ENCODE assay signal across 19 cellular contexts in genomic region chr22:44002324-44002723, GRCh38. TPM values are rescaled to one million over a fixed set of nuclear protein-coding genes. Genes with fewer than 3 reads are reported as not detected.
A peak's percentile ranks its signal among the peaks of the same experiment; 100 is the strongest.
DNase-seq lines count a peak whose midpoint lies in the region; ATAC-seq, FAIRE-seq and TF ChIP-seq lines count a peak whose summit lies in the region.
"Had no signal": no experiment of that assay in that cellular context is flagged by ENCODE, and none has a peak within 500 bp of the region (broad histone marks: within the 10 kb centered on the region; RNA-seq: fewer than 3 reads in every experiment).

No MANE protein-coding gene starts in this region.

- H3K4me3 ChIP-seq in HEK293 (ENCODE audit: low read depth, low read length) (no peak overlapping the region), endothelial cell of umbilical vein (replicated peaks in 1 of 3; ENCODE audit: insufficient read depth in 1 of 3, low read depth in 1 of 3, low read length in 3 of 3) (no peak overlapping the region), upper lobe of right lung (no peak overlapping the region)
- H3K4me3 ChIP-seq: BLaER1 treated with 17β-estradiol and CSF1 and Interleukin-3, amounts not matched to agents 10 nM and 100 nM; GM12878; GM23248; HAP-1 had no signal

- H2AFZ ChIP-seq in endothelial cell of umbilical vein (ENCODE audit: low read depth, low read length), result no peak overlapping the region
- H2AFZ ChIP-seq: GM23248 had no signal

- ATAC-seq in upper lobe of right lung (no peak), GM19035 (IDR thresholded peaks at IDR 0.05; ENCODE audit: unreplicated experiment) (no peak)
- ATAC-seq: CD8-positive, alpha-beta T cell; GM12878 had no signal

- H3K9me3 ChIP-seq in HEK293 (ENCODE audit: control insufficient read depth, insufficient read depth, low read depth, low read length) (no peaks in the 10 kb centered on the region), endothelial cell of umbilical vein (replicated peaks; ENCODE audit: control insufficient read depth, insufficient read depth, low read length) (no peaks in the 10 kb centered on the region), upper lobe of right lung (no peaks in the 10 kb centered on the region)
- H3K9me3 ChIP-seq: HAP-1 had no signal

- CTCF ChIA-PET in HEK293 (lab: Yijun Ruan, JAX) (interaction anchor here (0.6 to 5.0 kb wide), 2 partner anchors 9 to 623 kb away, joined by 3 to 39 read pairs; no protein-coding TSS in a partner anchor), endothelial cell of umbilical vein (lab: Charles Lee) (interaction anchor here (1.1 to 5.3 kb wide), 12 partner anchors 10 to 623 kb away, joined by 3 to 111 read pairs (median 6); partner anchors contain the start of gene PARVB), GM10248 (lab: Yijun Ruan, JAX) (interaction anchor here (1.1 to 2.9 kb wide), 3 partner anchors 9 to 83 kb away, joined by 3 to 26 read pairs (median 6); no protein-coding TSS in a partner anchor)

- H3K36me3 ChIP-seq in HEK293 (ENCODE audit: control insufficient read depth in 2 of 2, insufficient read depth in 1 of 2, low read length in 2 of 2) (peaks cover 3 to 26% of the 10 kb centered on the region in 2 experiments; a peak in 2 of 3 replicates), endothelial cell of umbilical vein (ENCODE audit: control insufficient read depth in 2 of 2, extremely low read depth in 1 of 2, insufficient read depth in 2 of 2, low read length in 2 of 2) (peaks cover 5 to 6% of the 10 kb centered on the region in 2 experiments), upper lobe of right lung (peaks cover 15% of the 10 kb centered on the region)
- H3K36me3 ChIP-seq: HAP-1 had no signal

- peaks cover 47% of the 10 kb centered on the region for H3K4me1 Mint-ChIP-seq in nephron

- no peak overlapping the region for H3K4me3 Mint-ChIP-seq in nephron
- H3K4me3 Mint-ChIP-seq: B cell; CD8-positive, alpha-beta T cell had no signal

- H3K79me2 ChIP-seq in endothelial cell of umbilical vein (ENCODE audit: control insufficient read depth, insufficient read depth, low read length), result no peaks in the 10 kb centered on the region

- H3K27ac ChIP-seq in HEK293 (ENCODE audit: extremely low read depth, low read depth, low read length) (no peak overlapping the region), endothelial cell of umbilical vein (ENCODE audit: insufficient read depth, low read depth, low read length) (no peak overlapping the region), upper lobe of right lung (no peak overlapping the region)
- H3K27ac ChIP-seq: BLaER1 treated with 17β-estradiol and CSF1 and Interleukin-3, amounts not matched to agents 10 nM and 100 nM; GM23248; HL-60 had no signal

- no TSS peak for BruUV-seq in endothelial cell of umbilical vein (replicated peaks; lab: Mats Ljungman, UMichigan)

- FAIRE-seq in endothelial cell of umbilical vein (lab: Jason Lieb, UNC), result no peak
- FAIRE-seq: GM12878, GM19239, HTR-8/SVneo had no signal

- dilution Hi-C loops in endothelial cell of umbilical vein (cut with MboI; ENCODE audit: extremely low pct_ligation_motif_present, low sequenced_read_pairs), result no loop called here

- H3K27me3 Mint-ChIP-seq in nephron (ENCODE audit: low read depth), result peaks cover 4% of the 10 kb centered on the region
- H3K27me3 Mint-ChIP-seq: B cell had no signal

- intact Hi-C loops in endothelial cell of umbilical vein (cut with micrococcal nuclease) (loop anchor here (2.0 kb wide), 1 partner anchor 18 kb away; no protein-coding TSS in a partner anchor), upper lobe of right lung (cut with DNase I) (no loop called here)

- no peak overlapping the region for H3K4me2 ChIP-seq in endothelial cell of umbilical vein (ENCODE audit: insufficient read depth, low read length)
- H3K4me2 ChIP-seq: BLaER1 treated with 17β-estradiol and CSF1 and Interleukin-3, amounts not matched to agents 10 nM and 100 nM had no signal

- H3K9me3 Mint-ChIP-seq in nephron, result peaks cover 3% of the 10 kb centered on the region
- H3K9me3 Mint-ChIP-seq: CD8-positive, alpha-beta T cell had no signal

- peak overlapping the region; percentile 13 to 44 (median 13) for H3K27ac Mint-ChIP-seq in nephron
- H3K27ac Mint-ChIP-seq: B cell; CD8-positive, alpha-beta T cell had no signal

- TF ChIP-seq CTCF in HEK293 (tag by site-specific recombination; IDR thresholded peaks at IDR 0.05) (no peak), endothelial cell of umbilical vein (IDR thresholded peaks at IDR 0.05; ENCODE audit: extremely low read depth in 1 of 2, insufficient read depth in 1 of 2, low read depth in 1 of 2, low read length in 2 of 2) (no peak), nephron (IDR thresholded peaks at IDR 0.05; ENCODE audit: unreplicated experiment in 3 of 3) (no peak), upper lobe of right lung (IDR thresholded peaks at IDR 0.05) (no peak), GM10248 (IDR thresholded peaks at IDR 0.05; ENCODE audit: control extremely low read depth, extremely low read depth, low read depth, missing control alignments) (no peak)

- POLR2A ChIA-PET in HEK293 (lab: Yijun Ruan, JAX), result no interaction called here
- POLR2A ChIA-PET in endothelial cell of umbilical vein (lab: Charles Lee), result interaction anchor here (1.2 kb wide), 1 partner anchor 14 kb away, joined by 3 read pairs; no protein-coding TSS in a partner anchor
- POLR2A ChIA-PET in GM10248 (lab: Yijun Ruan, JAX), result no interaction called here

- H3K27me3 ChIP-seq in endothelial cell of umbilical vein (ENCODE audit: control insufficient read depth in 2 of 2, insufficient read depth in 2 of 2, low read length in 2 of 2), result no peaks in the 10 kb centered on the region
- H3K27me3 ChIP-seq in upper lobe of right lung, result no peaks in the 10 kb centered on the region
- H3K27me3 ChIP-seq: BLaER1 treated with 17β-estradiol and CSF1 and Interleukin-3, amounts not matched to agents 10 nM and 100 nM had no signal

- no peaks in the 10 kb centered on the region for H4K20me1 ChIP-seq in endothelial cell of umbilical vein (replicated peaks; ENCODE audit: control insufficient read depth, extremely low read depth, insufficient read depth, low read length)

- DNase-seq in endothelial cell of umbilical vein (ENCODE audit: low read depth, low spot score) (peak; percentile 4), upper lobe of right lung (peak; percentile 19), GM10248 (ENCODE audit: extremely low spot score) (no peak)
- DNase-seq: Calu3; CD8-positive, alpha-beta T cell; DMS79 treated with DMSO at 0.1 percent for 48 hours; GF-D8; GM23248; IMR-90 had no signal

- no peak overlapping the region for H3K9ac ChIP-seq in endothelial cell of umbilical vein (replicated peaks; ENCODE audit: extremely low read depth, insufficient read depth, low read length)
- H3K9ac ChIP-seq: BLaER1 treated with 17β-estradiol and CSF1 and Interleukin-3, amounts not matched to agents 10 nM and 100 nM; GM23248 had no signal

- TF ChIP-seq POLR2A in endothelial cell of umbilical vein (IDR thresholded peaks at IDR 0.05; ENCODE audit: low read depth, low read length), result no peak

- H3K36me3 Mint-ChIP-seq in nephron (ENCODE audit: low read depth), result peaks cover 52% of the 10 kb centered on the region

- H3K4me1 ChIP-seq in HEK293 (ENCODE audit: control insufficient read depth, insufficient read depth, low read length) (no peaks in the 10 kb centered on the region), endothelial cell of umbilical vein (ENCODE audit: control insufficient read depth, extremely low read depth, insufficient read depth, low read length) (peaks cover 14% of the 10 kb centered on the region), upper lobe of right lung (no peaks in the 10 kb centered on the region)
- H3K4me1 ChIP-seq: HAP-1 had no signal

- H3K9me1 ChIP-seq in endothelial cell of umbilical vein (replicated peaks; ENCODE audit: control insufficient read depth, extremely low read depth, insufficient read depth, low read length), result no peaks in the 10 kb centered on the region

TF ChIP-seq in HEK293, 187 proteins besides CTCF, POLR2A, EP300 and RAD21:
- TF ChIP-seq EGR2 (tag by site-specific recombination; IDR thresholded peaks at IDR 0.05; ENCODE audit: low read depth) (peak; percentile 21; the same call in 1 of the 2 replicates), ZBTB20 (tag by site-specific recombination; IDR thresholded peaks at IDR 0.05) (no peak)

TF ChIP-seq in endothelial cell of umbilical vein, 7 proteins besides CTCF, POLR2A, EP300 and RAD21:
- no peak for TF ChIP-seq JUN (IDR thresholded peaks at IDR 0.05; ENCODE audit: borderline replicate concordance, insufficient read depth, insufficient read length, low read depth)

RNA-seq across cellular contexts. Expression of gene PARVB, which starts 21.8 kb away (rescaled TPM):
- total RNA-seq in endothelial cell of umbilical vein (151 and 155 TPM in 2 replicates), upper lobe of right lung (49.3 TPM)
- 162 and 166 TPM in 2 replicates for polyA plus RNA-seq in endothelial cell of umbilical vein
- 199 and 231 TPM in 2 replicates for polyA plus RNA-seq in endothelial cell of umbilical vein (2011; cell fraction: cytosol; rRNA removed)
- polyA plus RNA-seq in endothelial cell of umbilical vein (2011; cell fraction: nucleus; rRNA removed), result 96.4 and 111 TPM in 2 replicates
- 141 TPM in 2 replicates for polyA plus RNA-seq in endothelial cell of umbilical vein (2012)
- 95.1 and 97.9 TPM in 2 replicates for polyA minus RNA-seq in endothelial cell of umbilical vein
- 17.4 TPM for polyA minus RNA-seq in endothelial cell of umbilical vein (2011; cell fraction: cytosol; rRNA and poly(A)+ RNA removed)
- polyA minus RNA-seq in endothelial cell of umbilical vein (2011; cell fraction: nucleus; rRNA and poly(A)+ RNA removed), result 22.0 and 26.0 TPM in 2 replicates

RNA-seq across cellular contexts. Expression of gene SAMM50, which starts 47.1 kb away (rescaled TPM):
- 55.9 and 56.2 TPM in 2 replicates for total RNA-seq in endothelial cell of umbilical vein
- 41.0 and 42.9 TPM in 2 replicates for polyA plus RNA-seq in endothelial cell of umbilical vein
- polyA plus RNA-seq in endothelial cell of umbilical vein (2011; cell fraction: cytosol; rRNA removed), result 39.5 and 48.0 TPM in 2 replicates
- polyA plus RNA-seq in endothelial cell of umbilical vein (2011; cell fraction: nucleus; rRNA removed), result 37.1 and 41.4 TPM in 2 replicates
- polyA plus RNA-seq in endothelial cell of umbilical vein (2012), result 71.9 and 81.2 TPM in 2 replicates
- 37.1 and 38.4 TPM in 2 replicates for polyA minus RNA-seq in endothelial cell of umbilical vein
- 26.5 TPM for polyA minus RNA-seq in endothelial cell of umbilical vein (2011; cell fraction: cytosol; rRNA and poly(A)+ RNA removed)
- 17.5 and 17.6 TPM in 2 replicates for polyA minus RNA-seq in endothelial cell of umbilical vein (2011; cell fraction: nucleus; rRNA and poly(A)+ RNA removed)
- total RNA-seq in upper lobe of right lung, result 25.7 TPM
